In the genomic region with DNA sequence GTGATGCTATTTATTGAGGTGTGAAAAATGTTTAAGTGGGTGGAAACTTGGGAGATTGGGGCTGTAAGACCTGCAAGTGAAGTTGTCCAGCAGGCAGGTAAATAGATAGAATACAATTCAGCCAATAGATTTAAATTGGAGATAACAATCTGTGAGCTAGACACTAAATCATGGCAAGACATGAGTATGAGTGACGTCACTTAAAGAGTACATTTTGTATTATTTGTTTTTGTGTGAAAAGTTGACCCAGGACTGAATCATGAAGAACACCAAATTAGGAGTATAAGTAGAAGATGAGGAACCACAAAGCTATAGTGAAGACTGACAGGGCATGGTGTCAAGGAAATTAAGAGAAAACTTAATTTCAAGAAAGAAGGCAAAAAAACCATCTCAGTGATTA, we compare ENCODE assay signal across 20 cellular contexts.
DNase-seq lines count a peak whose midpoint lies in the region; ATAC-seq, FAIRE-seq and TF ChIP-seq lines count a peak whose summit lies in the region.
"Had no signal": no experiment of that assay in that cellular context is flagged by ENCODE, and none has a peak within 500 bp of the region (broad histone marks: within the 10 kb centered on the region; RNA-seq: fewer than 3 reads in every experiment).

No MANE protein-coding gene starts in this region.

- H3K36me3 ChIP-seq in HepG2 (replicated peaks in 1 of 2; ENCODE audit: control insufficient read depth in 1 of 2, insufficient read depth in 2 of 2, low read length in 2 of 2): no peaks in the 10 kb centered on the region
- H3K36me3 ChIP-seq in right lobe of liver: no peaks in the 10 kb centered on the region
- no peaks in the 10 kb centered on the region for H3K36me3 ChIP-seq in PC-3 (ENCODE audit: low read depth, low read length)
- no peaks in the 10 kb centered on the region for H3K36me3 ChIP-seq in K562 (ENCODE audit: control insufficient read depth, insufficient read depth, low read length)
- H3K36me3 ChIP-seq in esophagus muscularis mucosa: no peaks in the 10 kb centered on the region
- H3K36me3 ChIP-seq: HAP-1 had no signal

- H4K20me1 ChIP-seq in HepG2 (ENCODE audit: insufficient read depth, low read length) (no peaks in the 10 kb centered on the region), PC-3 (ENCODE audit: low read length) (no peaks in the 10 kb centered on the region), K562 (replicated peaks; ENCODE audit: control insufficient read depth, insufficient read depth, low read length) (no peaks in the 10 kb centered on the region)

- H3K27me3 ChIP-seq in HepG2 (ENCODE audit: control insufficient read depth in 1 of 2, insufficient read depth in 2 of 2, low read length in 2 of 2) (no peaks in the 10 kb centered on the region), right lobe of liver (no peaks in the 10 kb centered on the region), PC-3 (ENCODE audit: low read length) (no peaks in the 10 kb centered on the region), K562 (ENCODE audit: control insufficient read depth in 2 of 2, insufficient read depth in 2 of 2, low read length in 2 of 2) (no peaks in the 10 kb centered on the region), esophagus muscularis mucosa (no peaks in the 10 kb centered on the region)

- no peak overlapping the region for H3K27ac ChIP-seq in HepG2 (ENCODE audit: extremely low read length, insufficient read depth, low read length)
- H3K27ac ChIP-seq in right lobe of liver: no peak overlapping the region
- no peak overlapping the region for H3K27ac ChIP-seq in PC-3 (ENCODE audit: low read length)
- H3K27ac ChIP-seq in K562 (ENCODE audit: extremely low read depth, low read depth, low read length): no peak overlapping the region
- H3K27ac ChIP-seq in esophagus muscularis mucosa (replicated peaks in 1 of 4): no peak overlapping the region

- CTCF ChIA-PET in HepG2 (lab: Yijun Ruan, JAX; ENCODE audit: low intra/inter-chr PET ratio, low total read pairs): no interaction called here
- CTCF ChIA-PET in PC-3 (lab: Charles Lee): no interaction called here
- CTCF ChIA-PET in K562 (lab: Yijun Ruan, JAX; ENCODE audit: low intra/inter-chr PET ratio): no interaction called here
- CTCF ChIA-PET in activated CD8-positive, alpha-beta memory T cell treated with anti-CD3 and anti-CD28 coated beads, Interleukin-2, amount 10 ng/mL, durations not matched to agents 7 days and 5 days (lab: Charles Lee): no interaction called here

- ATAC-seq in HepG2 (no peak), right lobe of liver (no peak), PC-3 (no peak), K562 (no peak), GM19023 (IDR thresholded peaks at IDR 0.05; ENCODE audit: unreplicated experiment) (no peak)
- no peak for ATAC-seq in activated CD8-positive, alpha-beta memory T cell treated with anti-CD3 and anti-CD28 coated beads, Interleukin-2, amount 10 ng/mL, durations not matched to agents 7 days and 5 days

- H3K27me3 Mint-ChIP-seq in activated CD8-positive, alpha-beta memory T cell treated with anti-CD3 and anti-CD28 coated beads, Interleukin-2, amount 10 ng/mL, durations not matched to agents 7 days and 5 days: no peaks in the 10 kb centered on the region
- H3K27me3 Mint-ChIP-seq: CD4-positive, alpha-beta memory T cell had no signal

- H3K27ac Mint-ChIP-seq in activated CD8-positive, alpha-beta memory T cell treated with anti-CD3 and anti-CD28 coated beads, Interleukin-2, amount 10 ng/mL, durations not matched to agents 7 days and 5 days: no peak overlapping the region
- H3K27ac Mint-ChIP-seq: CD4-positive, alpha-beta memory T cell had no signal

- H3K9me3 Mint-ChIP-seq in activated CD8-positive, alpha-beta memory T cell treated with anti-CD3 and anti-CD28 coated beads, Interleukin-2, amount 10 ng/mL, durations not matched to agents 7 days and 5 days (ENCODE audit: low read depth): peaks cover 2% of the 10 kb centered on the region

- H3K9me1 ChIP-seq in K562 (ENCODE audit: control insufficient read depth, insufficient read depth, low read length): no peaks in the 10 kb centered on the region

- H3K9me3 ChIP-seq in HepG2 (ENCODE audit: low read length) (no peaks in the 10 kb centered on the region), right lobe of liver (no peaks in the 10 kb centered on the region), PC-3 (ENCODE audit: low read length) (no peaks in the 10 kb centered on the region), K562 (replicated peaks; ENCODE audit: control insufficient read depth, insufficient read depth, low read depth, low read length) (peaks cover 3% of the 10 kb centered on the region; the same call in 1 of the 2 replicates), esophagus muscularis mucosa (no peaks in the 10 kb centered on the region)
- H3K9me3 ChIP-seq: HAP-1 had no signal

- no peaks in the 10 kb centered on the region for H3K4me1 Mint-ChIP-seq in activated CD8-positive, alpha-beta memory T cell treated with anti-CD3 and anti-CD28 coated beads, Interleukin-2, amount 10 ng/mL, durations not matched to agents 7 days and 5 days
- H3K4me1 Mint-ChIP-seq: CD4-positive, alpha-beta memory T cell had no signal

- POLR2A ChIA-PET in HepG2 (lab: Yijun Ruan, JAX): no interaction called here
- POLR2A ChIA-PET in PC-3 (lab: Charles Lee; ENCODE audit: unreplicated experiment): no interaction called here
- POLR2A ChIA-PET in K562 (lab: Yijun Ruan, JAX): no interaction called here

- H3K9me2 ChIP-seq in PC-3 (replicated peaks; ENCODE audit: low read length): no peaks in the 10 kb centered on the region

- no peak overlapping the region for H3K4me3 Mint-ChIP-seq in activated CD8-positive, alpha-beta memory T cell treated with anti-CD3 and anti-CD28 coated beads, Interleukin-2, amount 10 ng/mL, durations not matched to agents 7 days and 5 days
- H3K4me3 Mint-ChIP-seq: CD4-positive, alpha-beta memory T cell had no signal

- H3K4me2 ChIP-seq in HepG2 (ENCODE audit: low read depth, low read length): no peak overlapping the region
- H3K4me2 ChIP-seq in PC-3 (ENCODE audit: low read length): no peak overlapping the region
- H3K4me2 ChIP-seq in K562 (ENCODE audit: insufficient read depth, low read length): no peak overlapping the region

- FAIRE-seq in HepG2 (lab: Jason Lieb, UNC) (no peak), K562 (lab: Jason Lieb, UNC) (no peak), urothelium cell line (lab: Jason Lieb, UNC) (peak; percentile 89)
- FAIRE-seq: GM12891, GM18507 had no signal

- TF ChIP-seq RAD21 in HepG2 (CRISPR knock-in tag; IDR thresholded peaks at IDR 0.05) (no peak), K562 (CRISPR knock-in tag; conservative IDR thresholded peaks at IDR 0.05 in 1 of 2, IDR thresholded peaks at IDR 0.05 in 1 of 2) (no peak)

- intact Hi-C loops in HepG2 (cut with micrococcal nuclease; ENCODE audit: unreplicated experiment) (no loop called here), right lobe of liver (cut with DNase I) (no loop called here), PC-3 (cut with micrococcal nuclease) (no loop called here), K562 (cut with micrococcal nuclease) (no loop called here), esophagus muscularis mucosa (cut with DNase I) (no loop called here)

- no peak overlapping the region for H3K9ac ChIP-seq in HepG2 (ENCODE audit: insufficient read depth, low read depth, low read length)
- no peak overlapping the region for H3K9ac ChIP-seq in PC-3 (ENCODE audit: low read length)
- no peak overlapping the region for H3K9ac ChIP-seq in K562 (ENCODE audit: insufficient read depth in 1 of 2, low read depth in 2 of 2, low read length in 2 of 2)

- no peak overlapping the region for H2AFZ ChIP-seq in HepG2 (ENCODE audit: low read length)
- H2AFZ ChIP-seq in PC-3 (ENCODE audit: low read length): no peak overlapping the region
- H2AFZ ChIP-seq in K562 (ENCODE audit: low read depth, low read length): no peak overlapping the region

- H3K79me2 ChIP-seq in HepG2 (ENCODE audit: insufficient read depth, low read length) (no peaks in the 10 kb centered on the region), PC-3 (ENCODE audit: low read length) (no peaks in the 10 kb centered on the region), K562 (ENCODE audit: control insufficient read depth, insufficient read depth, low read length) (no peaks in the 10 kb centered on the region)

- DNase-seq in HepG2 (ENCODE audit: low spot score): no peak
- no peak for DNase-seq in right lobe of liver
- DNase-seq in PC-3: peak; percentile 42
- no peak for DNase-seq in K562 (ENCODE audit: extremely low read depth in 1 of 4, low spot score in 3 of 4)
- no peak for DNase-seq in urothelium cell line (ENCODE audit: low spot score)
- DNase-seq in esophagus muscularis mucosa (ENCODE audit: extremely low spot score): no peak
- no peak for DNase-seq in activated CD8-positive, alpha-beta memory T cell treated with anti-CD3 and anti-CD28 coated beads, Interleukin-2, amount 10 ng/mL, durations not matched to agents 7 days and 5 days
- DNase-seq: 8988T; C1 segment of cervical spinal cord; Calu3; CD4-positive, alpha-beta memory T cell; COR-L47; DMS53; DMS79 treated with DMSO at 0.1 percent for 48 hours; GF-D8; GOT3 had no signal

- H3K4me3 ChIP-seq in HepG2 (replicated peaks in 1 of 3; ENCODE audit: insufficient read depth in 1 of 3, low read depth in 2 of 3, low read length in 3 of 3) (no peak overlapping the region), right lobe of liver (no peak overlapping the region), PC-3 (ENCODE audit: low read length) (no peak overlapping the region), K562 (no peak overlapping the region), esophagus muscularis mucosa (no peak overlapping the region)
- H3K4me3 ChIP-seq: HAP-1 had no signal

- in situ Hi-C loops in HepG2 (cut with HindIII; ENCODE audit: extremely low pct_ligation_motif_present, low pct_unique_long_range_greater_than_20kb): no loop called here
- in situ Hi-C loops in K562 (cut with MboI): no loop called here

- TF ChIP-seq EP300 in HepG2 (IDR thresholded peaks at IDR 0.05; ENCODE audit: low read depth in 2 of 2, low read length in 2 of 2) (no peak), HepG2 (CRISPR knock-in tag; IDR thresholded peaks at IDR 0.05; ENCODE audit: borderline replicate concordance) (no peak), K562 (IDR thresholded peaks at IDR 0.05; ENCODE audit: low read length) (no peak), esophagus muscularis mucosa (IDR thresholded peaks at IDR 0.05) (no peak)

- no TSS peak for BruUV-seq in HepG2 (replicated peaks; lab: Mats Ljungman, UMichigan)
- BruUV-seq in PC-3 (replicated peaks; lab: Mats Ljungman, UMichigan): no TSS peak
- no TSS peak for BruUV-seq in K562 (replicated peaks; lab: Mats Ljungman, UMichigan)

- TF ChIP-seq POLR2A in HepG2 (IDR thresholded peaks at IDR 0.05; ENCODE audit: insufficient read depth in 1 of 2, low read depth in 2 of 2, low read length in 2 of 2) (no peak), right lobe of liver (IDR thresholded peaks at IDR 0.05) (no peak), K562 (conservative IDR thresholded peaks at IDR 0.05) (no peak), esophagus muscularis mucosa (IDR thresholded peaks at IDR 0.05; ENCODE audit: low read depth) (no peak)

- 0% methylated on average over 1 of the region's 1 CpG for WGBS in HepG2 (ENCODE audit: low lambda C conversion rate)
- 50% methylated on average over 1 of the region's 1 CpG for WGBS in right lobe of liver (ENCODE audit: insufficient coverage, low coverage, low lambda C conversion rate, missing lambda C conversion rate)
- 10% methylated on average over 1 of the region's 1 CpG for WGBS in K562 (ENCODE audit: insufficient coverage, low coverage, missing lambda C conversion rate)
- 100% methylated on average over 1 of the region's 1 CpG for WGBS in esophagus muscularis mucosa

- TF ChIP-seq CTCF in HepG2 (CRISPR knock-in tag; IDR thresholded peaks at IDR 0.05) (no peak), right lobe of liver (IDR thresholded peaks at IDR 0.05) (no peak), PC-3 (conservative IDR thresholded peaks at IDR 0.05; ENCODE audit: low read depth, low read length) (no peak), K562 (IDR thresholded peaks at IDR 0.05 in 2 of 3, conservative IDR thresholded peaks at IDR 0.05 in 1 of 3; ENCODE audit: insufficient read depth in 2 of 3, low read depth in 1 of 3, low read length in 3 of 3) (no peak), esophagus muscularis mucosa (IDR thresholded peaks at IDR 0.05) (no peak)

- H3F3A ChIP-seq in PC-3 (ENCODE audit: low read length, unreplicated experiment): no peaks in the 10 kb centered on the region

- H3K4me1 ChIP-seq in HepG2 (ENCODE audit: insufficient read depth, low read length) (no peaks in the 10 kb centered on the region; the same call in 1 of the 2 replicates), right lobe of liver (no peaks in the 10 kb centered on the region), PC-3 (ENCODE audit: insufficient read depth, low read length) (peaks cover 6% of the 10 kb centered on the region; the same call in 1 of the 2 replicates), K562 (replicated peaks in 1 of 2; ENCODE audit: control insufficient read depth in 2 of 2, insufficient read depth in 2 of 2, low read length in 2 of 2) (no peaks in the 10 kb centered on the region), esophagus muscularis mucosa (no peaks in the 10 kb centered on the region)

- H3K36me3 Mint-ChIP-seq in activated CD8-positive, alpha-beta memory T cell treated with anti-CD3 and anti-CD28 coated beads, Interleukin-2, amount 10 ng/mL, durations not matched to agents 7 days and 5 days: no peaks in the 10 kb centered on the region
- H3K36me3 Mint-ChIP-seq: CD4-positive, alpha-beta memory T cell had no signal

Comparison
In these comparisons a context has a peak if more than half of its experiments do, and no peak if none do; other contexts are left out.
1. Of the 241 proteins assayed by ChIP-seq in both HepG2 and K562: peak only in HepG2: none; only in K562: MEIS2; in both: none; in neither: 237; mixed calls (peak in some experiments, not most) for 3.